2 cellular contexts compared by ENCODE assay signal in genomic region chr1:59926381-59927243, GRCh38.
TF ChIP-seq lines count a peak whose summit lies in the region.

CYP2J2 (minus strand) TSS chr1:59926773; CDS start chr1:59926746, 27 bp downstream.

TF ChIP-seq in WTC11, 78 proteins besides CTCF, POLR2A, EP300 and RAD21 (continued from another document and continues in another):
- TF ChIP-seq HMGXB4 (CRISPR knock-in tag; IDR thresholded peaks at IDR 0.05), result 0 out of 2 replicates have a peak, but pooled peaks have one; percentile 35
- TF ChIP-seq, protein P1, sequence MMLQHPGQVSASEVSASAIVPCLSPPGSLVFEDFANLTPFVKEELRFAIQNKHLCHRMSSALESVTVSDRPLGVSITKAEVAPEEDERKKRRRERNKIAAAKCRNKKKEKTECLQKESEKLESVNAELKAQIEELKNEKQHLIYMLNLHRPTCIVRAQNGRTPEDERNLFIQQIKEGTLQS (CRISPR knock-in tag; conservative IDR thresholded peaks at IDR 0.05), result no peak
- peak; percentile 41; the same call in 1 of the 2 replicates for TF ChIP-seq FOXP4 (CRISPR knock-in tag; IDR thresholded peaks at IDR 0.05)
- TF ChIP-seq, protein P2, sequence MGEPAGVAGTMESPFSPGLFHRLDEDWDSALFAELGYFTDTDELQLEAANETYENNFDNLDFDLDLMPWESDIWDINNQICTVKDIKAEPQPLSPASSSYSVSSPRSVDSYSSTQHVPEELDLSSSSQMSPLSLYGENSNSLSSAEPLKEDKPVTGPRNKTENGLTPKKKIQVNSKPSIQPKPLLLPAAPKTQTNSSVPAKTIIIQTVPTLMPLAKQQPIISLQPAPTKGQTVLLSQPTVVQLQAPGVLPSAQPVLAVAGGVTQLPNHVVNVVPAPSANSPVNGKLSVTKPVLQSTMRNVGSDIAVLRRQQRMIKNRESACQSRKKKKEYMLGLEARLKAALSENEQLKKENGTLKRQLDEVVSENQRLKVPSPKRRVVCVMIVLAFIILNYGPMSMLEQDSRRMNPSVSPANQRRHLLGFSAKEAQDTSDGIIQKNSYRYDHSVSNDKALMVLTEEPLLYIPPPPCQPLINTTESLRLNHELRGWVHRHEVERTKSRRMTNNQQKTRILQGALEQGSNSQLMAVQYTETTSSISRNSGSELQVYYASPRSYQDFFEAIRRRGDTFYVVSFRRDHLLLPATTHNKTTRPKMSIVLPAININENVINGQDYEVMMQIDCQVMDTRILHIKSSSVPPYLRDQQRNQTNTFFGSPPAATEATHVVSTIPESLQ (CRISPR knock-in tag; IDR thresholded peaks at IDR 0.05), result no peak
- TF ChIP-seq GABPB1 (CRISPR knock-in tag; IDR thresholded peaks at IDR 0.05), result 0 out of 2 replicates have a peak, but pooled peaks have one; percentile 19
- TF ChIP-seq E2F5 (CRISPR knock-in tag; IDR thresholded peaks at IDR 0.05), result peak; percentile 59; the same call in 1 of the 2 replicates
- TF ChIP-seq, protein P3, sequence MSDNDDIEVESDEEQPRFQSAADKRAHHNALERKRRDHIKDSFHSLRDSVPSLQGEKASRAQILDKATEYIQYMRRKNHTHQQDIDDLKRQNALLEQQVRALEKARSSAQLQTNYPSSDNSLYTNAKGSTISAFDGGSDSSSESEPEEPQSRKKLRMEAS (CRISPR knock-in tag; IDR thresholded peaks at IDR 0.05), result peak; percentile 81
- TF ChIP-seq FOXP1 (CRISPR knock-in tag; IDR thresholded peaks at IDR 0.05; ENCODE audit: borderline replicate concordance), result peak; percentile 28; the same call in 1 of the 2 replicates
- TF ChIP-seq ERG (CRISPR knock-in tag; IDR thresholded peaks at IDR 0.05), result no peak
- peak; percentile 77; the same call in 1 of the 2 replicates for TF ChIP-seq ETV6 (CRISPR knock-in tag; IDR thresholded peaks at IDR 0.05)
- TF ChIP-seq IRF2 (CRISPR knock-in tag; IDR thresholded peaks at IDR 0.05; ENCODE audit: borderline replicate concordance, low read depth), result no peak
- no peak for TF ChIP-seq NFYB (CRISPR knock-in tag; conservative IDR thresholded peaks at IDR 0.05; ENCODE audit: low read depth)

TF ChIP-seq in HepG2, 621 proteins besides CTCF, POLR2A, EP300 and RAD21 (continued from another document and continues in another):
- TF ChIP-seq POLR2G (IDR thresholded peaks at IDR 0.05; ENCODE audit: low read depth, low read length), result peak; percentile 54
- TF ChIP-seq, protein P4, sequence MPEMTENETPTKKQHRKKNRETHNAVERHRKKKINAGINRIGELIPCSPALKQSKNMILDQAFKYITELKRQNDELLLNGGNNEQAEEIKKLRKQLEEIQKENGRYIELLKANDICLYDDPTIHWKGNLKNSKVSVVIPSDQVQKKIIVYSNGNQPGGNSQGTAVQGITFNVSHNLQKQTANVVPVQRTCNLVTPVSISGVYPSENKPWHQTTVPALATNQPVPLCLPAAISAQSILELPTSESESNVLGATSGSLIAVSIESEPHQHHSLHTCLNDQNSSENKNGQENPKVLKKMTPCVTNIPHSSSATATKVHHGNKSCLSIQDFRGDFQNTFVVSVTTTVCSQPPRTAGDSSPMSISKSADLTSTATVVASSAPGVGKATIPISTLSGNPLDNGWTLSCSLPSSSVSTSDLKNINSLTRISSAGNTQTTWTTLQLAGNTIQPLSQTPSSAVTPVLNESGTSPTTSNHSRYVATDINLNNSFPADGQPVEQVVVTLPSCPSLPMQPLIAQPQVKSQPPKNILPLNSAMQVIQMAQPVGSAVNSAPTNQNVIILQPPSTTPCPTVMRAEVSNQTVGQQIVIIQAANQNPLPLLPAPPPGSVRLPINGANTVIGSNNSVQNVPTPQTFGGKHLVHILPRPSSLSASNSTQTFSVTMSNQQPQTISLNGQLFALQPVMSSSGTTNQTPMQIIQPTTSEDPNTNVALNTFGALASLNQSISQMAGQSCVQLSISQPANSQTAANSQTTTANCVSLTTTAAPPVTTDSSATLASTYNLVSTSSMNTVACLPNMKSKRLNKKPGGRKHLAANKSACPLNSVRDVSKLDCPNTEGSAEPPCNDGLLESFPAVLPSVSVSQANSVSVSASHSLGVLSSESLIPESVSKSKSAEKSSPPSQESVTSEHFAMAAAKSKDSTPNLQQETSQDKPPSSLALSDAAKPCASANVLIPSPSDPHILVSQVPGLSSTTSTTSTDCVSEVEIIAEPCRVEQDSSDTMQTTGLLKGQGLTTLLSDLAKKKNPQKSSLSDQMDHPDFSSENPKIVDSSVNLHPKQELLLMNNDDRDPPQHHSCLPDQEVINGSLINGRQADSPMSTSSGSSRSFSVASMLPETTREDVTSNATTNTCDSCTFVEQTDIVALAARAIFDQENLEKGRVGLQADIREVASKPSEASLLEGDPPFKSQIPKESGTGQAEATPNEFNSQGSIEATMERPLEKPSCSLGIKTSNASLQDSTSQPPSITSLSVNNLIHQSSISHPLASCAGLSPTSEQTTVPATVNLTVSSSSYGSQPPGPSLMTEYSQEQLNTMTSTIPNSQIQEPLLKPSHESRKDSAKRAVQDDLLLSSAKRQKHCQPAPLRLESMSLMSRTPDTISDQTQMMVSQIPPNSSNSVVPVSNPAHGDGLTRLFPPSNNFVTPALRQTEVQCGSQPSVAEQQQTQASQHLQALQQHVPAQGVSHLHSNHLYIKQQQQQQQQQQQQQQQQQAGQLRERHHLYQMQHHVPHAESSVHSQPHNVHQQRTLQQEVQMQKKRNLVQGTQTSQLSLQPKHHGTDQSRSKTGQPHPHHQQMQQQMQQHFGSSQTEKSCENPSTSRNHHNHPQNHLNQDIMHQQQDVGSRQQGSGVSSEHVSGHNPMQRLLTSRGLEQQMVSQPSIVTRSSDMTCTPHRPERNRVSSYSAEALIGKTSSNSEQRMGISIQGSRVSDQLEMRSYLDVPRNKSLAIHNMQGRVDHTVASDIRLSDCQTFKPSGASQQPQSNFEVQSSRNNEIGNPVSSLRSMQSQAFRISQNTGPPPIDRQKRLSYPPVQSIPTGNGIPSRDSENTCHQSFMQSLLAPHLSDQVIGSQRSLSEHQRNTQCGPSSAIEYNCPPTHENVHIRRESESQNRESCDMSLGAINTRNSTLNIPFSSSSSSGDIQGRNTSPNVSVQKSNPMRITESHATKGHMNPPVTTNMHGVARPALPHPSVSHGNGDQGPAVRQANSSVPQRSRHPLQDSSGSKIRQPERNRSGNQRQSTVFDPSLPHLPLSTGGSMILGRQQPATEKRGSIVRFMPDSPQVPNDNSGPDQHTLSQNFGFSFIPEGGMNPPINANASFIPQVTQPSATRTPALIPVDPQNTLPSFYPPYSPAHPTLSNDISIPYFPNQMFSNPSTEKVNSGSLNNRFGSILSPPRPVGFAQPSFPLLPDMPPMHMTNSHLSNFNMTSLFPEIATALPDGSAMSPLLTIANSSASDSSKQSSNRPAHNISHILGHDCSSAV (CRISPR knock-in tag; IDR thresholded peaks at IDR 0.05; ENCODE audit: borderline replicate concordance), result no peak
- TF ChIP-seq ZNF430 (CRISPR knock-in tag; IDR thresholded peaks at IDR 0.05), result 0 out of 2 replicates have a peak, but pooled peaks have one; percentile 22
- peak; percentile 21 for TF ChIP-seq XRCC5 (optimal IDR thresholded peaks at IDR 0.05; ENCODE audit: low read length)
- TF ChIP-seq PAF1 (CRISPR knock-in tag; IDR thresholded peaks at IDR 0.05), result no peak
- TF ChIP-seq, protein P5, sequence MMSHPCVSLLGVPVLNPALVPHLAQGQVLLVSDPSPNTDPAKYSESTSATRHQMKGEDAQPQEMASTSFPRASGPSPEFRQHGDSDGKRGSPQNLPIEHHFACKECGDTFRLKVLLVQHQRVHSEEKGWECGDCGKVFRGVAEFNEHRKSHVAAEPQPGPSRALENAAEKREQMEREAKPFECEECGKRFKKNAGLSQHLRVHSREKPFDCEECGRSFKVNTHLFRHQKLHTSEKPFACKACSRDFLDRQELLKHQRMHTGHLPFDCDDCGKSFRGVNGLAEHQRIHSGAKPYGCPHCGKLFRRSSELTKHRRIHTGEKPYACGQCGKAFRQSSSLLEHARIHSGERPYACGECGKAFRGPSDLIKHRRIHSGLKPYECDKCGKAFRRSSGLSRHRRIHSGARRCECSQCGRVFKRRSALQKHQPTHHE (CRISPR knock-in tag; IDR thresholded peaks at IDR 0.05; ENCODE audit: borderline replicate concordance), result no peak
- TF ChIP-seq TEF (CRISPR knock-in tag; IDR thresholded peaks at IDR 0.05), result no peak
- TF ChIP-seq ZBTB1 (CRISPR knock-in tag; IDR thresholded peaks at IDR 0.05; ENCODE audit: borderline replicate concordance), result no peak
- TF ChIP-seq FLYWCH1 (CRISPR knock-in tag; IDR thresholded peaks at IDR 0.05), result no peak
- TF ChIP-seq ZNF34 (CRISPR knock-in tag; IDR thresholded peaks at IDR 0.05; ENCODE audit: borderline replicate concordance), result no peak
- TF ChIP-seq ZNF839 (CRISPR knock-in tag; IDR thresholded peaks at IDR 0.05; ENCODE audit: borderline replicate concordance), result peak; percentile 68; the same call in 1 of the 2 replicates
- TF ChIP-seq ZNF616 (CRISPR knock-in tag; IDR thresholded peaks at IDR 0.05; ENCODE audit: low read depth), result no peak
- peak; percentile 60; the same call in 1 of the 2 replicates for TF ChIP-seq ZNF441 (CRISPR knock-in tag; IDR thresholded peaks at IDR 0.05; ENCODE audit: borderline replicate concordance)
- TF ChIP-seq MAZ (IDR thresholded peaks at IDR 0.05; ENCODE audit: borderline replicate concordance, low read depth, low read length), result peak; percentile 34; the same call in 1 of the 2 replicates
- no peak for TF ChIP-seq MAZ (CRISPR knock-in tag; IDR thresholded peaks at IDR 0.05; ENCODE audit: low read depth)
- TF ChIP-seq, protein P6, sequence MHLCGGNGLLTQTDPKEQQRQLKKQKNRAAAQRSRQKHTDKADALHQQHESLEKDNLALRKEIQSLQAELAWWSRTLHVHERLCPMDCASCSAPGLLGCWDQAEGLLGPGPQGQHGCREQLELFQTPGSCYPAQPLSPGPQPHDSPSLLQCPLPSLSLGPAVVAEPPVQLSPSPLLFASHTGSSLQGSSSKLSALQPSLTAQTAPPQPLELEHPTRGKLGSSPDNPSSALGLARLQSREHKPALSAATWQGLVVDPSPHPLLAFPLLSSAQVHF (CRISPR knock-in tag; IDR thresholded peaks at IDR 0.05), result no peak
- no peak for TF ChIP-seq ZKSCAN1 (IDR thresholded peaks at IDR 0.05; ENCODE audit: low read length)
- no peak for TF ChIP-seq KAT7 (CRISPR knock-in tag; IDR thresholded peaks at IDR 0.05; ENCODE audit: borderline replicate concordance)
- TF ChIP-seq MED13 (CRISPR knock-in tag; IDR thresholded peaks at IDR 0.05), result no peak
- no peak for TF ChIP-seq TRIM24 (CRISPR knock-in tag; IDR thresholded peaks at IDR 0.05)
- 0 out of 2 replicates have a peak, but pooled peaks have one; percentile 17 for TF ChIP-seq ZNF563 (CRISPR knock-in tag; IDR thresholded peaks at IDR 0.05)
- TF ChIP-seq JARID2 (CRISPR knock-in tag; IDR thresholded peaks at IDR 0.05; ENCODE audit: insufficient replicate concordance), result no peak
- no peak for TF ChIP-seq KDM1A (CRISPR knock-in tag; IDR thresholded peaks at IDR 0.05)
- TF ChIP-seq SSRP1 (CRISPR knock-in tag; IDR thresholded peaks at IDR 0.05), result no peak
- TF ChIP-seq NFKB2 (CRISPR knock-in tag; IDR thresholded peaks at IDR 0.05; ENCODE audit: borderline replicate concordance), result peak; percentile 61; the same call in 1 of the 2 replicates
- TF ChIP-seq TCF12 (IDR thresholded peaks at IDR 0.05), result no peak
- TF ChIP-seq TCF12 (CRISPR knock-in tag; IDR thresholded peaks at IDR 0.05), result no peak
- TF ChIP-seq DPF2 (CRISPR knock-in tag; IDR thresholded peaks at IDR 0.05; ENCODE audit: borderline replicate concordance, low read depth), result no peak
- TF ChIP-seq, protein P7, sequence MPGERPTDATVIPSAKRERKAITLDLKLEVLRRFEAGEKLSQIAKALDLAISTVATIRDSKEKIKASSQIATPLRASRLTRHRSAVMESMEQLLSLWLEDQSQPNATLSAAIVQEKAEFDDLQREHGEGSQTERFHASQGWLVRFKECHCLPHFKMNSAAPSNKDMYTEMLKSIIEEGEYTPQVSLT (CRISPR knock-in tag; IDR thresholded peaks at IDR 0.05; ENCODE audit: borderline replicate concordance, low read depth), result no peak
- no peak for TF ChIP-seq NR2F6 (IDR thresholded peaks at IDR 0.05)
- TF ChIP-seq NR2F6 (CRISPR knock-in tag; IDR thresholded peaks at IDR 0.05), result no peak
- TF ChIP-seq ZIK1 (CRISPR knock-in tag; IDR thresholded peaks at IDR 0.05; ENCODE audit: borderline replicate concordance, low read depth), result 0 out of 2 replicates have a peak, but pooled peaks have one; percentile 37
- TF ChIP-seq IKZF4 (CRISPR knock-in tag; IDR thresholded peaks at IDR 0.05; ENCODE audit: borderline replicate concordance, low read depth, not compliant biosample characterization), result peak; percentile 36
- no peak for TF ChIP-seq TOE1 (CRISPR knock-in tag; IDR thresholded peaks at IDR 0.05)
- TF ChIP-seq ZFP36L1 (CRISPR knock-in tag; IDR thresholded peaks at IDR 0.05), result no peak
- TF ChIP-seq ZNF383 (CRISPR knock-in tag; IDR thresholded peaks at IDR 0.05; ENCODE audit: borderline replicate concordance), result no peak
- no peak for TF ChIP-seq ZNF326 (CRISPR knock-in tag; IDR thresholded peaks at IDR 0.05; ENCODE audit: borderline replicate concordance)
- peak; percentile 43; the same call in 1 of the 2 replicates for TF ChIP-seq ZGPAT (CRISPR knock-in tag; IDR thresholded peaks at IDR 0.05)
- TF ChIP-seq ZNF614 (CRISPR knock-in tag; IDR thresholded peaks at IDR 0.05; ENCODE audit: borderline replicate concordance), result no peak
- no peak for TF ChIP-seq ZBTB10 (CRISPR knock-in tag; IDR thresholded peaks at IDR 0.05; ENCODE audit: borderline replicate concordance)
